Comparison of ENCODE assay signal across 14 cellular contexts in the genomic region with DNA sequence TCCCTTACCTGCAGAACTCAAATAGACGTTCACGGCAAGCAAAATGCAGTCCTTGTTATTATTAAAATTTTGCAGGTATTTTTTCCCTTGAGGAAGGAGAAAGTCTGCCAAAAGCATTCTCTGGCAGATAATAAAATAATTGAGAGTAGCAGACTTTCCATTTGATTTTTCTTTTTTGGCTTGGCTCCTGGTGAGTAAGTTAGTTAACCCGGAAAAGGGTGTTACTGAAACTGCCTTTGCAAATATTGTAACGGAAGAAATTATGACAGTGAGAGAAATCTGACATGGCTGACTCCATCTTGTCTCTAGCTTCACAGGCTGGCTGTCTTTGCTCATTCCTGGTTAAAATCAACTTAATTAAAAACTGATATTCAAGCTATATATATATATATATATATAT.
DNase-seq lines count a peak whose midpoint lies in the region; ATAC-seq and TF ChIP-seq lines count a peak whose summit lies in the region.
"Had no signal": no experiment of that assay in that cellular context is flagged by ENCODE, and none has a peak within 500 bp of the region (broad histone marks: within the 10 kb centered on the region; RNA-seq: fewer than 3 reads in every experiment).

No MANE protein-coding gene starts in this region.

- CTCF ChIA-PET in A673 (lab: Charles Lee), result no interaction called here
- CTCF ChIA-PET in PC-3 (lab: Charles Lee), result no interaction called here

- H3K9me3 ChIP-seq in A673 (ENCODE audit: low read depth, low read length, poor library complexity, severe bottlenecking) (no peaks in the 10 kb centered on the region), PC-3 (ENCODE audit: low read length) (no peaks in the 10 kb centered on the region)

- H4K20me1 ChIP-seq in PC-3 (ENCODE audit: low read length), result no peaks in the 10 kb centered on the region

- H2AFZ ChIP-seq in PC-3 (ENCODE audit: low read length), result no peak overlapping the region
- H2AFZ ChIP-seq: GM23338 had no signal

- no peak for TF ChIP-seq CTCF in A673 (conservative IDR thresholded peaks at IDR 0.05; ENCODE audit: low read depth, low read length)
- TF ChIP-seq CTCF in PC-3 (conservative IDR thresholded peaks at IDR 0.05; ENCODE audit: low read depth, low read length), result no peak
- no peak for TF ChIP-seq CTCF in fibroblast of the aortic adventitia (IDR thresholded peaks at IDR 0.05; ENCODE audit: insufficient read depth, low read length)
- TF ChIP-seq CTCF in dorsolateral prefrontal cortex (IDR thresholded peaks at IDR 0.05 in 54 of 56, conservative IDR thresholded peaks at IDR 0.05 in 2 of 56; ENCODE audit: low read depth in 1 of 56, partially characterized antibody in 56 of 56), result no peak

- no peaks in the 10 kb centered on the region for H3K36me3 ChIP-seq in A673 (ENCODE audit: insufficient read depth, low read length, poor library complexity, severe bottlenecking)
- H3K36me3 ChIP-seq in PC-3 (ENCODE audit: low read depth, low read length), result peaks cover 9% of the 10 kb centered on the region

- ATAC-seq in PC-3, result no peak
- ATAC-seq: GM23338 had no signal

- H3K27ac ChIP-seq in A673 (ENCODE audit: low read depth, low read length, poor library complexity, severe bottlenecking) (no peak overlapping the region), PC-3 (ENCODE audit: low read length) (peak overlapping the region; percentile 76), dorsolateral prefrontal cortex (no peak overlapping the region), substantia nigra (ENCODE audit: low read depth, low read length, poor library complexity, severe bottlenecking) (no peak overlapping the region)
- H3K27ac ChIP-seq: BLaER1 treated with 17β-estradiol and CSF1 and Interleukin-3, amounts not matched to agents 10 nM and 100 nM had no signal

- H3K27me3 ChIP-seq in A673 (replicated peaks; ENCODE audit: insufficient read depth, low read depth, low read length, poor library complexity), result no peaks in the 10 kb centered on the region
- H3K27me3 ChIP-seq in PC-3 (ENCODE audit: low read length), result no peaks in the 10 kb centered on the region
- H3K27me3 ChIP-seq in dorsolateral prefrontal cortex, result peaks cover 0 to 56% (median 5%) of the 10 kb centered on the region in 45 donors
- H3K27me3 ChIP-seq: BLaER1 treated with 17β-estradiol and CSF1 and Interleukin-3, amounts not matched to agents 10 nM and 100 nM had no signal

- H3K4me3 ChIP-seq in A673 (ENCODE audit: low read depth, low read length, poor library complexity, severe bottlenecking), result no peak overlapping the region
- H3K4me3 ChIP-seq in PC-3 (ENCODE audit: low read length), result no peak overlapping the region
- no peak overlapping the region for H3K4me3 ChIP-seq in fibroblast of the aortic adventitia (ENCODE audit: low read depth, low read length)
- no peak overlapping the region for H3K4me3 ChIP-seq in dorsolateral prefrontal cortex
- H3K4me3 ChIP-seq: BLaER1 treated with 17β-estradiol and CSF1 and Interleukin-3, amounts not matched to agents 10 nM and 100 nM; GM23338 had no signal

- POLR2A ChIA-PET in A673 (lab: Charles Lee; ENCODE audit: low non-redundant PET) (no interaction called here), PC-3 (lab: Charles Lee; ENCODE audit: unreplicated experiment) (no interaction called here)

- 0 out of 2 replicates have a peak, but pooled peaks cover 5% of the 10 kb centered on the region for H3K79me2 ChIP-seq in PC-3 (ENCODE audit: low read length)

- DNase-seq in A673 (ENCODE audit: low spot score) (peak; percentile 17), PC-3 (peak; percentile 57), dermis blood vessel endothelial cell (peak; percentile 55), fibroblast of the aortic adventitia (ENCODE audit: low read depth) (peak; percentile 35), dorsolateral prefrontal cortex (no peak), substantia nigra (lab: John Stamatoyannopoulos, UW) (no peak), NCI-H1930 (lab: John Stamatoyannopoulos, UW) (no peak)
- DNase-seq: 8988T; ACHN; CD4-positive, CD25-positive, alpha-beta regulatory T cell; DMS53; H7 had no signal

- intact Hi-C loops in A673 (cut with micrococcal nuclease; ENCODE audit: unreplicated experiment), result no loop called here
- intact Hi-C loops in PC-3 (cut with micrococcal nuclease), result no loop called here
- intact Hi-C loops in dorsolateral prefrontal cortex (cut with DNase I), result no loop called here

- no TSS peak for BruUV-seq in A673 (replicated peaks; lab: Mats Ljungman, UMichigan)
- BruUV-seq in PC-3 (replicated peaks; lab: Mats Ljungman, UMichigan), result no TSS peak

- H3K9ac ChIP-seq in PC-3 (ENCODE audit: low read length), result no peak overlapping the region
- H3K9ac ChIP-seq: BLaER1 treated with 17β-estradiol and CSF1 and Interleukin-3, amounts not matched to agents 10 nM and 100 nM had no signal

- no peak overlapping the region for H3K4me2 ChIP-seq in PC-3 (ENCODE audit: low read length)
- H3K4me2 ChIP-seq: BLaER1 treated with 17β-estradiol and CSF1 and Interleukin-3, amounts not matched to agents 10 nM and 100 nM; GM23338 had no signal

- H3F3A ChIP-seq in PC-3 (ENCODE audit: low read length, unreplicated experiment), result no peaks in the 10 kb centered on the region

- no peaks in the 10 kb centered on the region for H3K9me2 ChIP-seq in PC-3 (replicated peaks; ENCODE audit: low read length)

- peaks cover 9% of the 10 kb centered on the region for H3K4me1 ChIP-seq in A673 (ENCODE audit: insufficient read depth, low read length, poor library complexity, severe bottlenecking)
- peaks cover 38% of the 10 kb centered on the region for H3K4me1 ChIP-seq in PC-3 (ENCODE audit: insufficient read depth, low read length)

Comparison
In these comparisons a context has a peak if more than half of its experiments do, and no peak if none do; other contexts are left out.
1. DNase-seq: peak in A673 (single experiment), PC-3 (single experiment), dermis blood vessel endothelial cell (single experiment) and fibroblast of the aortic adventitia (single experiment); none in dorsolateral prefrontal cortex (0 of 10), substantia nigra (0 of 49) and NCI-H1930 (0 of 2).